Comparison of ENCODE assay signal across 1 cellular context in genomic region chr12:68831272-68831671, GRCh38.
TF ChIP-seq lines count a peak whose summit lies in the region.

No MANE protein-coding gene starts in this region.

TF ChIP-seq in WTC11, 78 proteins besides CTCF, POLR2A, EP300 and RAD21 (continued from another document):
- TF ChIP-seq ATF2 (CRISPR knock-in tag; IDR thresholded peaks at IDR 0.05; ENCODE audit: borderline replicate concordance, low read depth) (no peak), CREB1 (CRISPR knock-in tag; IDR thresholded peaks at IDR 0.05) (no peak), GABPB1 (CRISPR knock-in tag; IDR thresholded peaks at IDR 0.05) (no peak), CREM (CRISPR knock-in tag; IDR thresholded peaks at IDR 0.05) (no peak), ETV6 (CRISPR knock-in tag; IDR thresholded peaks at IDR 0.05) (no peak), PREB (CRISPR knock-in tag; IDR thresholded peaks at IDR 0.05; ENCODE audit: borderline replicate concordance) (no peak), ELF4 (CRISPR knock-in tag; IDR thresholded peaks at IDR 0.05; ENCODE audit: low read depth) (no peak), ZNF396 (CRISPR knock-in tag; IDR thresholded peaks at IDR 0.05; ENCODE audit: borderline replicate concordance) (no peak), TCF7 (CRISPR knock-in tag; IDR thresholded peaks at IDR 0.05; ENCODE audit: low read depth) (no peak)
- TF ChIP-seq, protein P1, sequence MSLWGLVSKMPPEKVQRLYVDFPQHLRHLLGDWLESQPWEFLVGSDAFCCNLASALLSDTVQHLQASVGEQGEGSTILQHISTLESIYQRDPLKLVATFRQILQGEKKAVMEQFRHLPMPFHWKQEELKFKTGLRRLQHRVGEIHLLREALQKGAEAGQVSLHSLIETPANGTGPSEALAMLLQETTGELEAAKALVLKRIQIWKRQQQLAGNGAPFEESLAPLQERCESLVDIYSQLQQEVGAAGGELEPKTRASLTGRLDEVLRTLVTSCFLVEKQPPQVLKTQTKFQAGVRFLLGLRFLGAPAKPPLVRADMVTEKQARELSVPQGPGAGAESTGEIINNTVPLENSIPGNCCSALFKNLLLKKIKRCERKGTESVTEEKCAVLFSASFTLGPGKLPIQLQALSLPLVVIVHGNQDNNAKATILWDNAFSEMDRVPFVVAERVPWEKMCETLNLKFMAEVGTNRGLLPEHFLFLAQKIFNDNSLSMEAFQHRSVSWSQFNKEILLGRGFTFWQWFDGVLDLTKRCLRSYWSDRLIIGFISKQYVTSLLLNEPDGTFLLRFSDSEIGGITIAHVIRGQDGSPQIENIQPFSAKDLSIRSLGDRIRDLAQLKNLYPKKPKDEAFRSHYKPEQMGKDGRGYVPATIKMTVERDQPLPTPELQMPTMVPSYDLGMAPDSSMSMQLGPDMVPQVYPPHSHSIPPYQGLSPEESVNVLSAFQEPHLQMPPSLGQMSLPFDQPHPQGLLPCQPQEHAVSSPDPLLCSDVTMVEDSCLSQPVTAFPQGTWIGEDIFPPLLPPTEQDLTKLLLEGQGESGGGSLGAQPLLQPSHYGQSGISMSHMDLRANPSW (CRISPR knock-in tag; conservative IDR thresholded peaks at IDR 0.05; ENCODE audit: low read depth): no peak
